Comparison of ENCODE assay signal across 16 cellular contexts in the genomic region with DNA sequence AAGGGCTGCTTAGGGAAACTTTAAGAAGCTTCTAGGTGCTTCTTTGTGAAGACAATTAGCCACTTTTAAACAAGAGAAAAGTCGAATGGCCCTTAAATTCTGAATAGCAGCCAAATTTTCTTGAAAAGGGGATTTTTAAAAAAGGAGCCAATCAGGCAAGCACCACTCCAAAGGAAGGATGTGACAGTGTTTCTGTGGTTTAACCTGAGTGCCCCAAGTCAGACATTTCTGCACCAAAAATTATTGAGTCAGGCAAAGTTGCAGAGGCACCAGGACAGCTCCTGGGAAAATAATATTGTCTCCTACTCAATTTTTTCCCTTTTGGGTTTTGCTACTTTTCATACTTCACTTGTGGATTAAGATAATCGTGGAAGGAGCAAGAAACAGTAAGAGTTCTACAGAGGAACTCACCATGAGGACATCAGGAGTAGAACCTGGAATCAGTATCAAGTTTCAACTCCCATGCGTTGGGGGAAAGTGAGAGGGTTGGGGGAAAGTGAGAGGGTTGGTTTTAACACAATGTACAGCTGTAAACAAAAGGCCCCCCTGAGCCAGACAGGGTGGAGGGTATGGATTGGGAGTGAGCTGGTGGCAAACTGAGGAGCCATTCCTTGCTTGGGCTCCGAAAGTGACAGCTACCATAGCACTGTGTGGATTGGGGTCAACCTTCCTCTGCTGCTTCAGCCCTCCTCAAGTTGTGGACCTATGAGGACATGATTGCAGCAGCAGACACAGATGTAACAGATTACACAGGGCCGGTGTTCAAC.
DNase-seq lines count a peak whose midpoint lies in the region; ATAC-seq, FAIRE-seq and TF ChIP-seq lines count a peak whose summit lies in the region.
"Had no signal": no experiment of that assay in that cellular context is flagged by ENCODE, and none has a peak within 500 bp of the region (broad histone marks: within the 10 kb centered on the region; RNA-seq: fewer than 3 reads in every experiment).

No MANE protein-coding gene starts in this region.

- H3K9me1 ChIP-seq in K562 (ENCODE audit: control insufficient read depth, insufficient read depth, low read length): no peaks in the 10 kb centered on the region

- no peaks in the 10 kb centered on the region for H4K20me1 ChIP-seq in HepG2 (ENCODE audit: insufficient read depth, low read length)
- H4K20me1 ChIP-seq in K562 (replicated peaks; ENCODE audit: control insufficient read depth, insufficient read depth, low read length): no peaks in the 10 kb centered on the region

- no peaks in the 10 kb centered on the region for H3K79me2 ChIP-seq in HepG2 (ENCODE audit: insufficient read depth, low read length)
- H3K79me2 ChIP-seq in K562 (ENCODE audit: control insufficient read depth, insufficient read depth, low read length): no peaks in the 10 kb centered on the region

- intact Hi-C loops in HepG2 (cut with micrococcal nuclease; ENCODE audit: unreplicated experiment) (no loop called here), right lobe of liver (cut with DNase I) (no loop called here), K562 (cut with micrococcal nuclease) (no loop called here), adrenal gland (cut with DNase I) (no loop called here), MCF 10A (cut with micrococcal nuclease) (no loop called here)

- H3K4me3 ChIP-seq in HepG2 (replicated peaks in 1 of 3; ENCODE audit: insufficient read depth in 1 of 3, low read depth in 2 of 3, low read length in 3 of 3) (no peak overlapping the region), right lobe of liver (no peak overlapping the region), K562 (no peak overlapping the region), adrenal gland (no peak overlapping the region)
- H3K4me3 ChIP-seq: coronary artery, HAP-1 had no signal

- H3K4me3 Mint-ChIP-seq in stimulated activated naive CD8-positive, alpha-beta T cell treated with anti-CD3 and anti-CD28 coated beads, Interleukin-15, amount 100 ng/mL, for 72 hours: peak overlapping the region; percentile 33 to 53
- no peak overlapping the region for H3K4me3 Mint-ChIP-seq in MCF 10A (ENCODE audit: unreplicated experiment)
- H3K4me3 Mint-ChIP-seq: natural killer cell treated with Interleukin-12 subunit alpha and Interleukin-12 subunit beta and Interleukin-15 and Interleukin-18, amount 100 ng/mL, for 72 hours; stimulated activated naive CD8-positive, alpha-beta T cell treated with anti-CD3 and anti-CD28 coated beads, Interleukin-15, Interleukin-2, amounts not matched to agents 100 ng/mL and 50 ng/mL, for 24 hours had no signal

- no peaks in the 10 kb centered on the region for H3K9me3 ChIP-seq in HepG2 (ENCODE audit: low read length)
- H3K9me3 ChIP-seq in right lobe of liver: no peaks in the 10 kb centered on the region
- no peaks in the 10 kb centered on the region for H3K9me3 ChIP-seq in KOPT-K1 (ENCODE audit: insufficient read depth, low read length, poor library complexity, severe bottlenecking)
- no peaks in the 10 kb centered on the region for H3K9me3 ChIP-seq in K562 (replicated peaks; ENCODE audit: control insufficient read depth, insufficient read depth, low read depth, low read length)
- no peaks in the 10 kb centered on the region for H3K9me3 ChIP-seq in adrenal gland (replicated peaks in 1 of 3)
- H3K9me3 ChIP-seq: HAP-1 had no signal

- H3K9me3 Mint-ChIP-seq in stimulated activated naive CD8-positive, alpha-beta T cell treated with anti-CD3 and anti-CD28 coated beads, Interleukin-15, amount 100 ng/mL, for 72 hours: no peaks in the 10 kb centered on the region
- no peaks in the 10 kb centered on the region for H3K9me3 Mint-ChIP-seq in MCF 10A (ENCODE audit: unreplicated experiment)
- H3K9me3 Mint-ChIP-seq: natural killer cell treated with Interleukin-12 subunit alpha and Interleukin-12 subunit beta and Interleukin-15 and Interleukin-18, amount 100 ng/mL, for 72 hours; stimulated activated naive CD8-positive, alpha-beta T cell treated with anti-CD3 and anti-CD28 coated beads, Interleukin-15, Interleukin-2, amounts not matched to agents 100 ng/mL and 50 ng/mL, for 24 hours had no signal

- CTCF ChIA-PET in HepG2 (lab: Yijun Ruan, JAX; ENCODE audit: low intra/inter-chr PET ratio, low total read pairs) (no interaction called here), K562 (lab: Yijun Ruan, JAX; ENCODE audit: low intra/inter-chr PET ratio) (no interaction called here), MCF 10A (lab: Yijun Ruan, JAX) (no interaction called here)

- in situ Hi-C loops in HepG2 (cut with HindIII; ENCODE audit: extremely low pct_ligation_motif_present, low pct_unique_long_range_greater_than_20kb) (no loop called here), K562 (cut with MboI) (no loop called here)

- no peak overlapping the region for H3K4me2 ChIP-seq in HepG2 (ENCODE audit: low read depth, low read length)
- H3K4me2 ChIP-seq in K562 (ENCODE audit: insufficient read depth, low read length): no peak overlapping the region

- no peak for TF ChIP-seq RAD21 in HepG2 (CRISPR knock-in tag; IDR thresholded peaks at IDR 0.05)
- no peak for TF ChIP-seq RAD21 in K562 (CRISPR knock-in tag; conservative IDR thresholded peaks at IDR 0.05 in 1 of 2, IDR thresholded peaks at IDR 0.05 in 1 of 2)

- no peak for TF ChIP-seq EP300 in HepG2 (IDR thresholded peaks at IDR 0.05; ENCODE audit: low read depth in 2 of 2, low read length in 2 of 2)
- no peak for TF ChIP-seq EP300 in HepG2 (CRISPR knock-in tag; IDR thresholded peaks at IDR 0.05; ENCODE audit: borderline replicate concordance)
- no peak for TF ChIP-seq EP300 in K562 (IDR thresholded peaks at IDR 0.05; ENCODE audit: low read length)

- peaks cover 6% of the 10 kb centered on the region for H3K36me3 Mint-ChIP-seq in MCF 10A (ENCODE audit: insufficient read depth, unreplicated experiment)
- H3K36me3 Mint-ChIP-seq: natural killer cell treated with Interleukin-12 subunit alpha and Interleukin-12 subunit beta and Interleukin-15 and Interleukin-18, amount 100 ng/mL, for 72 hours had no signal

- no peak for TF ChIP-seq POLR2A in HepG2 (IDR thresholded peaks at IDR 0.05; ENCODE audit: insufficient read depth in 1 of 2, low read depth in 2 of 2, low read length in 2 of 2)
- TF ChIP-seq POLR2A in right lobe of liver (IDR thresholded peaks at IDR 0.05): no peak
- no peak for TF ChIP-seq POLR2A in K562 (conservative IDR thresholded peaks at IDR 0.05)
- no peak for TF ChIP-seq POLR2A in adrenal gland (IDR thresholded peaks at IDR 0.05)

- BruUV-seq in HepG2 (replicated peaks; lab: Mats Ljungman, UMichigan) (no TSS peak), K562 (replicated peaks; lab: Mats Ljungman, UMichigan) (no TSS peak), MCF 10A (replicated peaks; lab: Mats Ljungman, UMichigan) (no TSS peak)

- FAIRE-seq in HepG2 (lab: Jason Lieb, UNC) (no peak), K562 (lab: Jason Lieb, UNC) (no peak)

- no peaks in the 10 kb centered on the region for H3K27me3 ChIP-seq in HepG2 (ENCODE audit: control insufficient read depth in 1 of 2, insufficient read depth in 2 of 2, low read length in 2 of 2)
- H3K27me3 ChIP-seq in right lobe of liver: no peaks in the 10 kb centered on the region
- H3K27me3 ChIP-seq in K562 (ENCODE audit: control insufficient read depth in 2 of 2, insufficient read depth in 2 of 2, low read length in 2 of 2): peaks cover 6 to 9% of the 10 kb centered on the region in 2 experiments; a peak in 3 of 5 replicates
- H3K27me3 ChIP-seq in adrenal gland: no peaks in the 10 kb centered on the region

- WGBS in HepG2 (ENCODE audit: low lambda C conversion rate): 42% methylated on average over 5 of the region's 5 CpGs
- WGBS in right lobe of liver (ENCODE audit: insufficient coverage, low coverage, low lambda C conversion rate, missing lambda C conversion rate): 58% methylated on average over 3 of the region's 5 CpGs
- WGBS in K562 (ENCODE audit: insufficient coverage, low coverage, missing lambda C conversion rate): 3% methylated on average over 5 of the region's 5 CpGs
- 45 to 69% (median 61%) methylated on average over 4 to 5 of the region's 5 CpGs for WGBS in adrenal gland, 4 donors

- no peak for DNase-seq in HepG2 (ENCODE audit: low spot score)
- DNase-seq in right lobe of liver: no peak
- peak in 1 of 4 experiments; percentile 12 for DNase-seq in K562 (ENCODE audit: extremely low read depth in 1 of 4, low spot score in 3 of 4)
- no peak for DNase-seq in stimulated activated naive CD8-positive, alpha-beta T cell treated with anti-CD3 and anti-CD28 coated beads, Interleukin-15, amount 100 ng/mL, for 72 hours
- no peak for DNase-seq in adrenal gland
- no peak for DNase-seq in MCF 10A (ENCODE audit: unreplicated experiment)
- DNase-seq: hippocampal formation; NCI-H1048; stimulated activated CD4-positive, alpha-beta T cell treated with anti-CD3 and anti-CD28 coated beads, Interleukin-2, amount 100 ng/mL, for 48 hours had no signal

- H3K27ac ChIP-seq in HepG2 (ENCODE audit: extremely low read length, insufficient read depth, low read length) (no peak overlapping the region), right lobe of liver (no peak overlapping the region), KOPT-K1 (ENCODE audit: low read depth, low read length, poor library complexity, severe bottlenecking) (peak overlapping the region; percentile 1), K562 (ENCODE audit: extremely low read depth, low read depth, low read length) (no peak overlapping the region), adrenal gland (no peak overlapping the region)
- H3K27ac ChIP-seq: coronary artery had no signal

- H3K4me1 Mint-ChIP-seq in stimulated activated naive CD8-positive, alpha-beta T cell treated with anti-CD3 and anti-CD28 coated beads, Interleukin-15, amount 100 ng/mL, for 72 hours: peaks cover 61% of the 10 kb centered on the region
- H3K4me1 Mint-ChIP-seq in MCF 10A (ENCODE audit: insufficient read depth, unreplicated experiment): no peaks in the 10 kb centered on the region

- H2AFZ ChIP-seq in HepG2 (ENCODE audit: low read length) (no peak overlapping the region), K562 (ENCODE audit: low read depth, low read length) (no peak overlapping the region)

- no peaks in the 10 kb centered on the region for H3K27me3 Mint-ChIP-seq in stimulated activated naive CD8-positive, alpha-beta T cell treated with anti-CD3 and anti-CD28 coated beads, Interleukin-15, amount 100 ng/mL, for 72 hours
- no peaks in the 10 kb centered on the region for H3K27me3 Mint-ChIP-seq in MCF 10A (ENCODE audit: insufficient read depth, unreplicated experiment)
- H3K27me3 Mint-ChIP-seq: natural killer cell treated with Interleukin-12 subunit alpha and Interleukin-12 subunit beta and Interleukin-15 and Interleukin-18, amount 100 ng/mL, for 72 hours; stimulated activated naive CD8-positive, alpha-beta T cell treated with anti-CD3 and anti-CD28 coated beads, Interleukin-15, Interleukin-2, amounts not matched to agents 100 ng/mL and 50 ng/mL, for 24 hours had no signal

- no peak for TF ChIP-seq CTCF in HepG2 (CRISPR knock-in tag; IDR thresholded peaks at IDR 0.05)
- TF ChIP-seq CTCF in right lobe of liver (IDR thresholded peaks at IDR 0.05): no peak
- TF ChIP-seq CTCF in K562 (IDR thresholded peaks at IDR 0.05 in 2 of 3, conservative IDR thresholded peaks at IDR 0.05 in 1 of 3; ENCODE audit: insufficient read depth in 2 of 3, low read depth in 1 of 3, low read length in 3 of 3): no peak
- TF ChIP-seq CTCF in adrenal gland (IDR thresholded peaks at IDR 0.05): no peak
- TF ChIP-seq CTCF in MCF 10A (IDR thresholded peaks at IDR 0.05; ENCODE audit: unreplicated experiment): no peak

- H3K4me1 ChIP-seq in HepG2 (ENCODE audit: insufficient read depth, low read length): 0 out of 2 replicates have a peak, but pooled peaks cover 6% of the 10 kb centered on the region
- no peaks in the 10 kb centered on the region for H3K4me1 ChIP-seq in right lobe of liver
- no peaks in the 10 kb centered on the region for H3K4me1 ChIP-seq in K562 (replicated peaks in 1 of 2; ENCODE audit: control insufficient read depth in 2 of 2, insufficient read depth in 2 of 2, low read length in 2 of 2)
- no peaks in the 10 kb centered on the region for H3K4me1 ChIP-seq in adrenal gland (replicated peaks in 1 of 2)
- H3K4me1 ChIP-seq: HAP-1 had no signal

- POLR2A ChIA-PET in HepG2 (lab: Yijun Ruan, JAX) (no interaction called here), K562 (lab: Yijun Ruan, JAX) (interaction anchor here (0.6 to 1.2 kb wide), 3 partner anchors 9 to 245 kb away, joined by 3 read pairs; no protein-coding TSS in a partner anchor), MCF 10A (lab: Yijun Ruan, JAX) (interaction anchor here (0.6 to 1.2 kb wide), 2 partner anchors 15 to 82 kb away, joined by 3 to 4 read pairs; no protein-coding TSS in a partner anchor)

- H3K36me3 ChIP-seq in HepG2 (replicated peaks in 1 of 2; ENCODE audit: control insufficient read depth in 1 of 2, insufficient read depth in 2 of 2, low read length in 2 of 2) (no peaks in the 10 kb centered on the region), right lobe of liver (no peaks in the 10 kb centered on the region), KOPT-K1 (ENCODE audit: insufficient read depth, low read length) (peaks cover 11% of the 10 kb centered on the region), K562 (ENCODE audit: control insufficient read depth, insufficient read depth, low read length) (no peaks in the 10 kb centered on the region), adrenal gland (replicated peaks in 1 of 2) (no peaks in the 10 kb centered on the region)
- H3K36me3 ChIP-seq: HAP-1 had no signal

- H3K9ac ChIP-seq in HepG2 (ENCODE audit: insufficient read depth, low read depth, low read length) (no peak overlapping the region), K562 (ENCODE audit: insufficient read depth in 1 of 2, low read depth in 2 of 2, low read length in 2 of 2) (no peak overlapping the region)

- peak overlapping the region; percentile 3 to 90 for H3K27ac Mint-ChIP-seq in stimulated activated naive CD8-positive, alpha-beta T cell treated with anti-CD3 and anti-CD28 coated beads, Interleukin-15, amount 100 ng/mL, for 72 hours
- no peak overlapping the region for H3K27ac Mint-ChIP-seq in MCF 10A (ENCODE audit: low read depth, unreplicated experiment)

- ATAC-seq in HepG2 (peak; percentile 28), right lobe of liver (no peak), K562 (peak; percentile 70), GM21423 (IDR thresholded peaks at IDR 0.05; ENCODE audit: unreplicated experiment) (no peak)
- ATAC-seq in stimulated activated naive CD8-positive, alpha-beta T cell treated with anti-CD3 and anti-CD28 coated beads, Interleukin-15, amount 100 ng/mL, for 72 hours: peak; percentile 86
- ATAC-seq: left lobe of liver had no signal

Comparison
In these comparisons a context has a peak if more than half of its experiments do, and no peak if none do; other contexts are left out.
1. ATAC-seq: peak in HepG2 (single experiment), K562 (single experiment) and stimulated activated naive CD8-positive, alpha-beta T cell treated with anti-CD3 and anti-CD28 coated beads, Interleukin-15, amount 100 ng/mL, for 72 hours (single experiment); none in right lobe of liver (0 of 4) and GM21423 (single experiment).